Comparison of ENCODE assay signal across 24 cellular contexts in the genomic region with DNA sequence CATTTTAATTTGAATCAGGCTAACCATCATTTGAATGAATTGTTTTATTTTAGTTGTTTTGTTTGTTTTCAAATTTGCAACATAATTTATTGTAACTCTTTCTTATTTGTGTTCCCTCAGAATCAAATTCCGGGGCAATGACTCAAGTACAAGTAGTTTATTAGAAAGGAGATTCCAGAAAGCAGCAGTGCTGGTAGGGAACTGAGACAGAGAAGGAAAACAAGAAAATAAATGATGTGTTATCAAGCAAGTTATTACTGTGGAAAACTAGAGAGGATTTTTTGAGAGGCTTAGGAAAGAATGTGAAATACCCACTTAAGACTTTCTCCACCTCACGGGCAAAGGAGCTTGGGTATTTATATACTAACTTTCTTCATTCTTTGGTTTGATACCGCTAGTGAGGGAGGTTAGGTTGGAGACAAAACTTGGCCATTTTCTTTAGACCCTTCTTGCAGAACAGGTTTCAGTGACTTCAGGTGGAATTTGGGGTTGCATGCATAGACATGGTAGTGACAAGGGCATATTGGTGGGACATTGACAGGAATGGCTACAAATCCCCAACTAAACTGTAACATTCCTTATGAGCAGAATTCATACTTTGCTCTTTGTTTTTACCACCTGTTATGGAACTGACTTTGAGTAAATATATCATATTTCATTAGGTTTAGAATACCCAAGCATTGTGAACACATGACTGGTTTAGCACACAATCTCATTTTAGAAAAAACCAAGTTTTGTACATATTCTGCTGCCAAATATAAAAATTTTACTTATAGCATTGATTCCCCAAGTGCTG.
"Had no signal": no experiment of that assay in that cellular context is flagged by ENCODE, and none has a peak within 500 bp of the region (broad histone marks: within the 10 kb centered on the region; RNA-seq: fewer than 3 reads in every experiment).

No MANE protein-coding gene starts in this region.

- FAIRE-seq: colon, TTC549 had no signal

- ATAC-seq: activated CD8-positive, alpha-beta T cell treated with anti-CD3 and anti-CD28 coated beads for 36 hours; activated naive CD4-positive, alpha-beta T cell treated with anti-CD3 and anti-CD28 coated beads, Interleukin-2, amount 50 U/mL, for 72 hours had no signal

- H3K27ac ChIP-seq: adrenal gland, Peyer's patch, SJSA1 had no signal

- DNase-seq: activated CD4-positive, alpha-beta T cell treated with anti-CD3 and anti-CD28 coated beads, Interleukin-2, amount 10 ng/mL, durations not matched to agents 24 days and 14 days; activated CD4-positive, alpha-beta T cell treated with anti-CD3 and anti-CD28 coated beads, Interleukin-2, amount 50 U/mL, for 4 hours; activated CD8-positive, alpha-beta T cell treated with anti-CD3 and anti-CD28 coated beads for 36 hours; activated gamma-delta T cell treated with Interleukin-2 at 50 U/mL for 16 hours; activated naive CD4-positive, alpha-beta T cell treated with anti-CD3 and anti-CD28 coated beads for 36 hours; activated T-cell treated with anti-CD3 and anti-CD28 coated beads, Interleukin-2, amount 50 U/mL, for 1 hour; adrenal gland; anterior cingulate cortex; central memory CD4-positive, alpha-beta T cell; NCI-H1105; NCI-H1417 treated with DMSO at 0.1 percent for 48 hours; NCI-H187 treated with DMSO at 0.1 percent for 48 hours; NCI-H2081; NCI-H2227 treated with DMSO at 0.1 percent for 48 hours; NCI-H446 treated with DMSO at 0.1 percent for 48 hours; NCI-H524; Peyer's patch; RPMI8226; SHP77 treated with DMSO at 0.1 percent for 48 hours; SK-N-SH had no signal
